In genomic region chr6:37820713-37821069, GRCh38 we compare ENCODE assay signal across 8 cellular contexts. TPM values are rescaled to one million over a fixed set of nuclear protein-coding genes. Genes with fewer than 3 reads are reported as not detected.
A peak's percentile ranks its signal among the peaks of the same experiment; 100 is the strongest.
DNase-seq lines count a peak whose midpoint lies in the region; ATAC-seq and TF ChIP-seq lines count a peak whose summit lies in the region.

No MANE protein-coding gene starts in this region.

- H3K27me3 ChIP-seq in CD8-positive, alpha-beta memory T cell (ENCODE audit: insufficient read depth, low read length, poor library complexity, severe bottlenecking), result no peaks in the 10 kb centered on the region

- CTCF ChIA-PET in CD8-positive, alpha-beta memory T cell (lab: Charles Lee), result interaction anchor here (1.2 kb wide), 1 partner anchor 46 kb away, joined by 3 read pairs; no protein-coding TSS in a partner anchor

- TF ChIP-seq CTCF in neural crest cell (conservative IDR thresholded peaks at IDR 0.05), result no peak

- no peaks in the 10 kb centered on the region for H3K36me3 ChIP-seq in CD8-positive, alpha-beta memory T cell (ENCODE audit: insufficient read depth, low read length)

- peak overlapping the region; percentile 57 for H3K4me3 ChIP-seq in CD8-positive, alpha-beta memory T cell (ENCODE audit: low read length)

- H3K27ac ChIP-seq in CD8-positive, alpha-beta memory T cell (ENCODE audit: low read depth, low read length), result peak overlapping the region; percentile 45

- H3K27me3 Mint-ChIP-seq in CD8-positive, alpha-beta memory T cell, result no peaks in the 10 kb centered on the region
- H3K27me3 Mint-ChIP-seq in effector memory CD8-positive, alpha-beta T cell, result no peaks in the 10 kb centered on the region
- peaks cover 7% of the 10 kb centered on the region for H3K27me3 Mint-ChIP-seq in neural crest cell (ENCODE audit: low read depth)

- peaks cover 43% of the 10 kb centered on the region for H3K4me1 ChIP-seq in CD8-positive, alpha-beta memory T cell (ENCODE audit: insufficient read depth, low read length)

- H3K27ac Mint-ChIP-seq in CD8-positive, alpha-beta memory T cell, result peak overlapping the region; percentile 72 to 96 (median 90)
- peak overlapping the region; percentile 93 to 99 for H3K27ac Mint-ChIP-seq in effector memory CD8-positive, alpha-beta T cell
- peak overlapping the region; percentile 3 for H3K27ac Mint-ChIP-seq in neural crest cell (ENCODE audit: unreplicated experiment)

- H3K36me3 Mint-ChIP-seq in CD8-positive, alpha-beta memory T cell, result peaks cover 0 to 11% (median 0%) of the 10 kb centered on the region in 3 donors
- H3K36me3 Mint-ChIP-seq in effector memory CD8-positive, alpha-beta T cell (ENCODE audit: insufficient read depth), result peaks cover 20% of the 10 kb centered on the region
- H3K36me3 Mint-ChIP-seq in neural crest cell (ENCODE audit: low read depth), result no peaks in the 10 kb centered on the region

- POLR2A ChIA-PET in CD8-positive, alpha-beta memory T cell (lab: Charles Lee), result no interaction called here

- peak in 1 of 5 donors; percentile 22 for DNase-seq in CD8-positive, alpha-beta memory T cell
- DNase-seq in NCI-H69 (lab: John Stamatoyannopoulos, UW) (peak; percentile 24), neural crest cell (ENCODE audit: low read depth, low spot score) (no peak), dedifferentiated amniotic fluid mesenchymal stem cell (ENCODE audit: extremely low spot score) (no peak), NCI-H1417 treated with DMSO at 0.1 percent for 48 hours (lab: John Stamatoyannopoulos, UW) (no peak), globus pallidus (ENCODE audit: low spot score) (no peak)
- DNase-seq in effector memory CD8-positive, alpha-beta T cell, result no peak

- no peak for ATAC-seq in effector memory CD8-positive, alpha-beta T cell (replicated peaks)
- ATAC-seq in HG02885 (IDR thresholded peaks at IDR 0.05; ENCODE audit: poor library complexity, unreplicated experiment), result no peak

- peaks cover 59 to 71% (median 67%) of the 10 kb centered on the region in 3 donors for H3K4me1 Mint-ChIP-seq in CD8-positive, alpha-beta memory T cell
- H3K4me1 Mint-ChIP-seq in effector memory CD8-positive, alpha-beta T cell (ENCODE audit: low read depth in 2 of 2), result peaks cover 42 to 53% of the 10 kb centered on the region in 2 donors
- H3K4me1 Mint-ChIP-seq in neural crest cell, result peaks cover 60% of the 10 kb centered on the region

- H3K9me3 Mint-ChIP-seq in CD8-positive, alpha-beta memory T cell, result no peaks in the 10 kb centered on the region
- H3K9me3 Mint-ChIP-seq in effector memory CD8-positive, alpha-beta T cell, result no peaks in the 10 kb centered on the region
- H3K9me3 Mint-ChIP-seq in neural crest cell, result no peaks in the 10 kb centered on the region

- peak overlapping the region; percentile 85 to 95 (median 92) for H3K4me3 Mint-ChIP-seq in CD8-positive, alpha-beta memory T cell
- H3K4me3 Mint-ChIP-seq in effector memory CD8-positive, alpha-beta T cell, result peak overlapping the region; percentile 92 to 99
- H3K4me3 Mint-ChIP-seq in neural crest cell, result peak overlapping the region; percentile 95

- no peaks in the 10 kb centered on the region for H3K9me3 ChIP-seq in CD8-positive, alpha-beta memory T cell (ENCODE audit: low read length)

RNA-seq across cellular contexts. Expression of gene ZFAND3, which starts 1.2 kb away (rescaled TPM):
- total RNA-seq in CD8-positive, alpha-beta memory T cell, result 10 to 100 TPM; 29.1 to 29.4 TPM
- polyA plus RNA-seq in CD8-positive, alpha-beta memory T cell, result 5.2 TPM
- total RNA-seq in neural crest cell, result 65.9 and 74.4 TPM in 2 replicates

Comparison
In these comparisons a context has a peak if more than half of its experiments do, and no peak if none do; other contexts are left out.
1. H3K27ac Mint-ChIP-seq: peak in every context shown above with its lines; median percentile 96 in effector memory CD8-positive, alpha-beta T cell; 90 in CD8-positive, alpha-beta memory T cell; 3 in neural crest cell.